Comparison of ENCODE assay signal across 1 cellular context in genomic region chr1:165597883-165598675, GRCh38.
TF ChIP-seq lines count a peak whose summit lies in the region.

No MANE protein-coding gene starts in this region.

TF ChIP-seq in HepG2, 621 proteins besides CTCF, POLR2A, EP300 and RAD21 (continued from another document):
- TF ChIP-seq PBX3 (CRISPR knock-in tag; IDR thresholded peaks at IDR 0.05; ENCODE audit: borderline replicate concordance) (no peak), ZNF430 (CRISPR knock-in tag; IDR thresholded peaks at IDR 0.05) (0 out of 2 replicates have a peak, but pooled peaks have one; percentile 36), PHF5A (CRISPR knock-in tag; IDR thresholded peaks at IDR 0.05; ENCODE audit: low read depth, unreplicated experiment) (no peak), HNF4G (IDR thresholded peaks at IDR 0.05; ENCODE audit: borderline replicate concordance, low read depth, low read length) (peak; percentile 45; the same call in 1 of the 2 replicates), HNF4G (CRISPR knock-in tag; IDR thresholded peaks at IDR 0.05; ENCODE audit: borderline replicate concordance, low read depth) (no peak), ZBTB34 (CRISPR knock-in tag; IDR thresholded peaks at IDR 0.05) (no peak), IRF2 (CRISPR knock-in tag; IDR thresholded peaks at IDR 0.05) (peak; percentile 46; the same call in 1 of the 2 replicates), NONO (IDR thresholded peaks at IDR 0.05) (no peak), NONO (CRISPR knock-in tag; conservative IDR thresholded peaks at IDR 0.05) (no peak), ZNF891 (CRISPR knock-in tag; IDR thresholded peaks at IDR 0.05) (0 out of 2 replicates have a peak, but pooled peaks have one; percentile 2), XBP1 (CRISPR knock-in tag; IDR thresholded peaks at IDR 0.05) (peak; percentile 100), TARDBP (CRISPR knock-in tag; IDR thresholded peaks at IDR 0.05) (peak; percentile 25; the same call in 1 of the 2 replicates), TSC22D2 (CRISPR knock-in tag; IDR thresholded peaks at IDR 0.05; ENCODE audit: borderline replicate concordance) (no peak), TRAFD1 (CRISPR knock-in tag; IDR thresholded peaks at IDR 0.05; ENCODE audit: borderline replicate concordance) (no peak), ZNF124 (CRISPR knock-in tag; IDR thresholded peaks at IDR 0.05) (0 out of 2 replicates have a peak, but pooled peaks have one; percentile 30), ZNF570 (CRISPR knock-in tag; IDR thresholded peaks at IDR 0.05; ENCODE audit: borderline replicate concordance) (no peak), HOMEZ (CRISPR knock-in tag; IDR thresholded peaks at IDR 0.05; ENCODE audit: low read depth) (peak; percentile 46; the same call in 1 of the 2 replicates), CSRNP2 (CRISPR knock-in tag; conservative IDR thresholded peaks at IDR 0.05; ENCODE audit: low read depth) (no peak), REXO4 (CRISPR knock-in tag; IDR thresholded peaks at IDR 0.05; ENCODE audit: borderline replicate concordance) (no peak), HHEX (CRISPR knock-in tag; IDR thresholded peaks at IDR 0.05) (no peak), RFX1 (IDR thresholded peaks at IDR 0.05) (peak; percentile 89), SKI (IDR thresholded peaks at IDR 0.05; ENCODE audit: partially characterized antibody) (no peak), MTF2 (CRISPR knock-in tag; IDR thresholded peaks at IDR 0.05; ENCODE audit: borderline replicate concordance) (no peak), SOX13 (IDR thresholded peaks at IDR 0.05) (no peak), SOX13 (CRISPR knock-in tag; conservative IDR thresholded peaks at IDR 0.05 in 1 of 2, IDR thresholded peaks at IDR 0.05 in 1 of 2) (0 out of 4 replicates have a peak, but pooled peaks of 1 of the 2 experiments have one; percentile 8), ZBTB8A (CRISPR knock-in tag; IDR thresholded peaks at IDR 0.05; ENCODE audit: borderline replicate concordance, low read depth) (no peak), NFYB (CRISPR knock-in tag; IDR thresholded peaks at IDR 0.05) (peak; percentile 89), FOXA3 (CRISPR knock-in tag; IDR thresholded peaks at IDR 0.05) (no peak), ZNF34 (CRISPR knock-in tag; IDR thresholded peaks at IDR 0.05; ENCODE audit: borderline replicate concordance) (no peak), ARID4A (CRISPR knock-in tag; IDR thresholded peaks at IDR 0.05; ENCODE audit: borderline replicate concordance) (peak; percentile 80), ASH2L (IDR thresholded peaks at IDR 0.05; ENCODE audit: insufficient read length, low read depth, low read length) (peak; percentile 33), SP4 (CRISPR knock-in tag; IDR thresholded peaks at IDR 0.05) (peak; percentile 56; the same call in 1 of the 2 replicates), NAIF1 (CRISPR knock-in tag; IDR thresholded peaks at IDR 0.05; ENCODE audit: borderline replicate concordance) (no peak), E2F5 (CRISPR knock-in tag; conservative IDR thresholded peaks at IDR 0.05) (peak; percentile 71; the same call in 1 of the 2 replicates), HOXA9 (CRISPR knock-in tag; IDR thresholded peaks at IDR 0.05; ENCODE audit: borderline replicate concordance) (no peak), ZNF703 (CRISPR knock-in tag; IDR thresholded peaks at IDR 0.05; ENCODE audit: borderline replicate concordance) (no peak), ZNF274 (CRISPR knock-in tag; IDR thresholded peaks at IDR 0.05) (peak; percentile 56; the same call in 1 of the 2 replicates), MLX (CRISPR knock-in tag; IDR thresholded peaks at IDR 0.05) (no peak), DMTF1 (CRISPR knock-in tag; IDR thresholded peaks at IDR 0.05) (no peak), XRCC5 (optimal IDR thresholded peaks at IDR 0.05; ENCODE audit: low read length) (peak; percentile 47)
